1 cellular context compared by ENCODE assay signal in genomic region chr11:94734563-94735275, GRCh38.
TF ChIP-seq lines count a peak whose summit lies in the region.

No MANE protein-coding gene starts in this region.

TF ChIP-seq in WTC11, 78 proteins besides CTCF, POLR2A, EP300 and RAD21 (continued from another document):
- no peak for TF ChIP-seq IRF1 (CRISPR knock-in tag; IDR thresholded peaks at IDR 0.05)
- peak; percentile 88 for TF ChIP-seq ETV6 (CRISPR knock-in tag; IDR thresholded peaks at IDR 0.05)
- peak; percentile 97 for TF ChIP-seq NFE2L1 (CRISPR knock-in tag; IDR thresholded peaks at IDR 0.05)
- TF ChIP-seq JAZF1 (CRISPR knock-in tag; IDR thresholded peaks at IDR 0.05): no peak
